Comparison of ENCODE assay signal across 8 cellular contexts in the genomic region with DNA sequence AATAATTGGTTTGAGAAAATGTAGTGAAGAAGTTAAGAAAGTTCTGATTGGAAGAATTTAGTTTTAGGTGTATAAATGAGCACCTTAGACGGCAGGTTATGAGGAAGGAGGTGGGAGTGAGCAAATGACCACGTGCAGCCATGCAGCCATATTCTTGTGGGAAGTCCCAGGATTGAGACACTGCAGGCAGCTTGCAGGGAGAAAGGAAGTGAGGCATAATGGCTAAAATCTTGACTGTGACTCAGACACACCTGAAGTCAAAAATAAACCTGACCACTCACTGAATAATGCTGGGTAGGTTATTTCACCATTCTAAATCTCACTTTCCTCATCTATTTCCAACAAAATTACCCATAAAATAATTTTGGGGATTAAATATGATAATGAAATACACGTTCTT. TPM values are rescaled to one million over a fixed set of nuclear protein-coding genes. Genes with fewer than 3 reads are reported as not detected.
DNase-seq lines count a peak whose midpoint lies in the region; ATAC-seq and TF ChIP-seq lines count a peak whose summit lies in the region.

No MANE protein-coding gene starts in this region.

- no peaks in the 10 kb centered on the region for H3K27me3 ChIP-seq in skeletal muscle satellite cell (ENCODE audit: control insufficient read depth, insufficient read depth, low read length)

- no peaks in the 10 kb centered on the region for H3K27me3 Mint-ChIP-seq in activated CD8-positive, alpha-beta T cell treated with anti-CD3 and anti-CD28 coated beads for 36 hours
- H3K27me3 Mint-ChIP-seq in activated CD8-positive, alpha-beta T cell treated with anti-CD3 and anti-CD28 coated beads, Interleukin-2, amount 10 ng/mL, durations not matched to agents 7 days and 5 days (ENCODE audit: low read depth): peaks cover 7% of the 10 kb centered on the region
- H3K27me3 Mint-ChIP-seq in WTC11 (ENCODE audit: low read depth): no peaks in the 10 kb centered on the region

- peak overlapping the region; percentile 43 for H3K4me2 ChIP-seq in skeletal muscle satellite cell (ENCODE audit: low read length)

- TF ChIP-seq CTCF in activated CD8-positive, alpha-beta T cell treated with anti-CD3 and anti-CD28 coated beads for 36 hours (IDR thresholded peaks at IDR 0.05): no peak
- TF ChIP-seq CTCF in WTC11 (IDR thresholded peaks at IDR 0.05): no peak

- H3K9me3 ChIP-seq in skeletal muscle satellite cell (replicated peaks; ENCODE audit: low read length): no peaks in the 10 kb centered on the region

- ATAC-seq in activated CD8-positive, alpha-beta T cell treated with anti-CD3 and anti-CD28 coated beads for 36 hours: peak; percentile 63
- no peak for ATAC-seq in activated CD8-positive, alpha-beta T cell treated with anti-CD3 and anti-CD28 coated beads, Interleukin-2, amount 10 ng/mL, durations not matched to agents 7 days and 5 days
- ATAC-seq in HG03066 (IDR thresholded peaks at IDR 0.05; ENCODE audit: low read depth, unreplicated experiment) (peak; percentile 57), WTC11 (peak; percentile 31; the same call in 1 of the 2 replicates)

- no peak overlapping the region for H3K9ac ChIP-seq in skeletal muscle satellite cell (ENCODE audit: low read depth, low read length)

- H3K4me1 ChIP-seq in skeletal muscle satellite cell (ENCODE audit: control insufficient read depth, insufficient read depth, low read length): peaks cover 50% of the 10 kb centered on the region

- DNase-seq in activated CD8-positive, alpha-beta T cell treated with anti-CD3 and anti-CD28 coated beads for 36 hours: peak; percentile 12
- no peak for DNase-seq in activated CD8-positive, alpha-beta T cell treated with anti-CD3 and anti-CD28 coated beads, Interleukin-2, amount 10 ng/mL, durations not matched to agents 7 days and 5 days
- DNase-seq in WTC11 (ENCODE audit: low spot score) (no peak), NCI-H1105 treated with DMSO at 0.1 percent for 48 hours (lab: John Stamatoyannopoulos, UW) (no peak), ecto neural progenitor cell (ENCODE audit: low spot score) (no peak), C1 segment of cervical spinal cord (lab: John Stamatoyannopoulos, UW) (no peak)

- POLR2A ChIA-PET in activated CD8-positive, alpha-beta T cell treated with anti-CD3 and anti-CD28 coated beads for 36 hours (lab: Charles Lee): no interaction called here
- POLR2A ChIA-PET in activated CD8-positive, alpha-beta T cell treated with anti-CD3 and anti-CD28 coated beads, Interleukin-2, amount 10 ng/mL, durations not matched to agents 7 days and 5 days (lab: Charles Lee): no interaction called here
- POLR2A ChIA-PET in WTC11 (lab: Charles Lee): no interaction called here

- H3K27ac Mint-ChIP-seq in activated CD8-positive, alpha-beta T cell treated with anti-CD3 and anti-CD28 coated beads for 36 hours: no peak overlapping the region
- no peak overlapping the region for H3K27ac Mint-ChIP-seq in activated CD8-positive, alpha-beta T cell treated with anti-CD3 and anti-CD28 coated beads, Interleukin-2, amount 10 ng/mL, durations not matched to agents 7 days and 5 days
- H3K27ac Mint-ChIP-seq in WTC11: peak overlapping the region; percentile 9

- intact Hi-C loops in activated CD8-positive, alpha-beta T cell treated with anti-CD3 and anti-CD28 coated beads for 36 hours (cut with micrococcal nuclease): no loop called here

- no peaks in the 10 kb centered on the region for H3K36me3 Mint-ChIP-seq in activated CD8-positive, alpha-beta T cell treated with anti-CD3 and anti-CD28 coated beads for 36 hours (ENCODE audit: low read depth)
- H3K36me3 Mint-ChIP-seq in activated CD8-positive, alpha-beta T cell treated with anti-CD3 and anti-CD28 coated beads, Interleukin-2, amount 10 ng/mL, durations not matched to agents 7 days and 5 days (ENCODE audit: low read depth): no peaks in the 10 kb centered on the region
- H3K36me3 Mint-ChIP-seq in WTC11: no peaks in the 10 kb centered on the region

- H3K9me3 Mint-ChIP-seq in activated CD8-positive, alpha-beta T cell treated with anti-CD3 and anti-CD28 coated beads for 36 hours: no peaks in the 10 kb centered on the region
- no peaks in the 10 kb centered on the region for H3K9me3 Mint-ChIP-seq in activated CD8-positive, alpha-beta T cell treated with anti-CD3 and anti-CD28 coated beads, Interleukin-2, amount 10 ng/mL, durations not matched to agents 7 days and 5 days (ENCODE audit: insufficient read depth)
- no peaks in the 10 kb centered on the region for H3K9me3 Mint-ChIP-seq in WTC11

- peak overlapping the region; percentile 15 for H3K4me3 ChIP-seq in skeletal muscle satellite cell (ENCODE audit: low read length)

- H3K4me3 Mint-ChIP-seq in activated CD8-positive, alpha-beta T cell treated with anti-CD3 and anti-CD28 coated beads for 36 hours: no peak overlapping the region
- no peak overlapping the region for H3K4me3 Mint-ChIP-seq in activated CD8-positive, alpha-beta T cell treated with anti-CD3 and anti-CD28 coated beads, Interleukin-2, amount 10 ng/mL, durations not matched to agents 7 days and 5 days
- H3K4me3 Mint-ChIP-seq in WTC11: no peak overlapping the region

- H3K4me1 Mint-ChIP-seq in activated CD8-positive, alpha-beta T cell treated with anti-CD3 and anti-CD28 coated beads for 36 hours (ENCODE audit: low read depth): peaks cover 17% of the 10 kb centered on the region
- H3K4me1 Mint-ChIP-seq in activated CD8-positive, alpha-beta T cell treated with anti-CD3 and anti-CD28 coated beads, Interleukin-2, amount 10 ng/mL, durations not matched to agents 7 days and 5 days (ENCODE audit: low read depth): peaks cover 10% of the 10 kb centered on the region
- H3K4me1 Mint-ChIP-seq in WTC11: peaks cover 41% of the 10 kb centered on the region

- CTCF ChIA-PET in activated CD8-positive, alpha-beta T cell treated with anti-CD3 and anti-CD28 coated beads for 36 hours (lab: Charles Lee): interaction anchor here (1.1 kb wide), 1 partner anchor 174 kb away, joined by 3 read pairs; no protein-coding TSS in a partner anchor
- CTCF ChIA-PET in activated CD8-positive, alpha-beta T cell treated with anti-CD3 and anti-CD28 coated beads, Interleukin-2, amount 10 ng/mL, durations not matched to agents 7 days and 5 days (lab: Charles Lee): no interaction called here
- CTCF ChIA-PET in WTC11 (lab: Charles Lee): interaction anchor here (1.9 kb wide), 1 partner anchor 99 kb away, joined by 5 read pairs; no protein-coding TSS in a partner anchor

- H3K36me3 ChIP-seq in skeletal muscle satellite cell (ENCODE audit: insufficient read depth, low read length): no peaks in the 10 kb centered on the region

TF ChIP-seq in WTC11, 78 proteins besides CTCF, POLR2A, EP300 and RAD21:
- TF ChIP-seq ZNF317 (CRISPR knock-in tag; IDR thresholded peaks at IDR 0.05; ENCODE audit: borderline replicate concordance, low read depth) (no peak), TEAD1 (CRISPR knock-in tag; IDR thresholded peaks at IDR 0.05) (no peak), CBFB (CRISPR knock-in tag; IDR thresholded peaks at IDR 0.05; ENCODE audit: low read depth) (no peak), MYBL2 (CRISPR knock-in tag; IDR thresholded peaks at IDR 0.05) (no peak), KAT7 (CRISPR knock-in tag; IDR thresholded peaks at IDR 0.05; ENCODE audit: borderline replicate concordance) (no peak), TCF7 (CRISPR knock-in tag; IDR thresholded peaks at IDR 0.05; ENCODE audit: low read depth) (no peak), ZNF416 (CRISPR knock-in tag; IDR thresholded peaks at IDR 0.05) (no peak)
- TF ChIP-seq, protein P1, sequence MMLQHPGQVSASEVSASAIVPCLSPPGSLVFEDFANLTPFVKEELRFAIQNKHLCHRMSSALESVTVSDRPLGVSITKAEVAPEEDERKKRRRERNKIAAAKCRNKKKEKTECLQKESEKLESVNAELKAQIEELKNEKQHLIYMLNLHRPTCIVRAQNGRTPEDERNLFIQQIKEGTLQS (CRISPR knock-in tag; conservative IDR thresholded peaks at IDR 0.05): no peak
- TF ChIP-seq, protein P2, sequence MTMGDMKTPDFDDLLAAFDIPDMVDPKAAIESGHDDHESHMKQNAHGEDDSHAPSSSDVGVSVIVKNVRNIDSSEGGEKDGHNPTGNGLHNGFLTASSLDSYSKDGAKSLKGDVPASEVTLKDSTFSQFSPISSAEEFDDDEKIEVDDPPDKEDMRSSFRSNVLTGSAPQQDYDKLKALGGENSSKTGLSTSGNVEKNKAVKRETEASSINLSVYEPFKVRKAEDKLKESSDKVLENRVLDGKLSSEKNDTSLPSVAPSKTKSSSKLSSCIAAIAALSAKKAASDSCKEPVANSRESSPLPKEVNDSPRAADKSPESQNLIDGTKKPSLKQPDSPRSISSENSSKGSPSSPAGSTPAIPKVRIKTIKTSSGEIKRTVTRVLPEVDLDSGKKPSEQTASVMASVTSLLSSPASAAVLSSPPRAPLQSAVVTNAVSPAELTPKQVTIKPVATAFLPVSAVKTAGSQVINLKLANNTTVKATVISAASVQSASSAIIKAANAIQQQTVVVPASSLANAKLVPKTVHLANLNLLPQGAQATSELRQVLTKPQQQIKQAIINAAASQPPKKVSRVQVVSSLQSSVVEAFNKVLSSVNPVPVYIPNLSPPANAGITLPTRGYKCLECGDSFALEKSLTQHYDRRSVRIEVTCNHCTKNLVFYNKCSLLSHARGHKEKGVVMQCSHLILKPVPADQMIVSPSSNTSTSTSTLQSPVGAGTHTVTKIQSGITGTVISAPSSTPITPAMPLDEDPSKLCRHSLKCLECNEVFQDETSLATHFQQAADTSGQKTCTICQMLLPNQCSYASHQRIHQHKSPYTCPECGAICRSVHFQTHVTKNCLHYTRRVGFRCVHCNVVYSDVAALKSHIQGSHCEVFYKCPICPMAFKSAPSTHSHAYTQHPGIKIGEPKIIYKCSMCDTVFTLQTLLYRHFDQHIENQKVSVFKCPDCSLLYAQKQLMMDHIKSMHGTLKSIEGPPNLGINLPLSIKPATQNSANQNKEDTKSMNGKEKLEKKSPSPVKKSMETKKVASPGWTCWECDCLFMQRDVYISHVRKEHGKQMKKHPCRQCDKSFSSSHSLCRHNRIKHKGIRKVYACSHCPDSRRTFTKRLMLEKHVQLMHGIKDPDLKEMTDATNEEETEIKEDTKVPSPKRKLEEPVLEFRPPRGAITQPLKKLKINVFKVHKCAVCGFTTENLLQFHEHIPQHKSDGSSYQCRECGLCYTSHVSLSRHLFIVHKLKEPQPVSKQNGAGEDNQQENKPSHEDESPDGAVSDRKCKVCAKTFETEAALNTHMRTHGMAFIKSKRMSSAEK (CRISPR knock-in tag; IDR thresholded peaks at IDR 0.05; ENCODE audit: borderline replicate concordance): no peak

RNA-seq across cellular contexts. Expression of a gene that starts 16.6 kb away (rescaled TPM):
- total RNA-seq in activated CD8-positive, alpha-beta T cell treated with anti-CD3 and anti-CD28 coated beads for 36 hours: 1 to 10 TPM; 5.3 to 5.4 TPM
- total RNA-seq in activated CD8-positive, alpha-beta T cell treated with anti-CD3 and anti-CD28 coated beads, Interleukin-2, amount 10 ng/mL, durations not matched to agents 7 days and 5 days: 1 to 10 TPM; 3.7 to 3.8 TPM
- 66.3 to 78.3 TPM (median 71.2 TPM) in 3 replicates for total RNA-seq in WTC11 (2021)
- total RNA-seq in skeletal muscle satellite cell (2012; rRNA removed): 24.7 and 34.0 TPM in 2 replicates

Comparison
In these comparisons a context has a peak if more than half of its experiments do, and no peak if none do; other contexts are left out.
1. RNA of a gene that starts 16.6 kb away (total RNA-seq): 66.3 to 78.3 TPM in WTC11; 5.3 to 5.4 TPM in activated CD8-positive, alpha-beta T cell treated with anti-CD3 and anti-CD28 coated beads for 36 hours and 3.7 to 3.8 TPM in activated CD8-positive, alpha-beta T cell treated with anti-CD3 and anti-CD28 coated beads, Interleukin-2, amount 10 ng/mL, durations not matched to agents 7 days and 5 days; every median in the first group is over 10 times any median in the second.